Comparison of ENCODE assay signal across 8 cellular contexts in the genomic region with DNA sequence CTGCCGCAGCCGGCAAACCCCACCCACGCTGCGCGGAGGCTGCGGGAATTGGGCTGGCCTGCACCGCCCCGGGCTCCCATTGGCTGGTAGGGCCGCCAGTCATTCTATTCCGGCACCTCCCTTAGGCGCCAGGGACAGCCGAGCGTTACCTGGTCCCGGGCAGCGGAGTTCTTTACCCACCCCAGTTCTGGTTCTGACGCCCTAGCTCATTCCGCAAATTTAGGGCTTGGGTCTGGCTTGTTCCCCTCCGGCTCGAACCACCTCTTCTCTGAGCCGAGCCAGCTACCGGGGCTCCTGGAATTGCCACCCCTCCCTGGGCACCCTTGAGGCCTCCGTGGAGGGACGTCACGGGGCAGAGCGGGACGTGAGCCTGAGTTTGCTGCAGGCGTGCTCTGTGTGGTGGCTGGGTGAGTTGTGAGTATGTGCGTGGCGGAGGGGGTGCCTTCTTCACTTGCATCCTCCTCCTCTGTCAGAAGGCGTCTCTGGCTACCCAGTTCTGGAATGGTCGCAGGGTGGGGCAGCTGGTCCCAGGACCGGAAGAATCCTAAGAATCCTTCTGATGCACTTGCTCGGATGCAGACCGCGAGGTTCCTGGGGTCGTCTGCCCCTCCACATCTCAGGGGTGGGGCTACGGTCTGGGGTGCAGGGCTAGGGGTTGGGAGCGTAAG. TPM values are rescaled to one million over a fixed set of nuclear protein-coding genes. Genes with fewer than 3 reads are reported as not detected.
DNase-seq lines count a peak whose midpoint lies in the region; ATAC-seq and TF ChIP-seq lines count a peak whose summit lies in the region.

Gene PDZD7 (minus strand): TSS at position 2 of the 668 bp plus-strand sequence. CDS start 910 bp downstream, outside the sequence.
Gene SFXN3 (plus strand): TSS at position 107 of the 668 bp plus-strand sequence. CDS start 3,461 bp downstream, outside the sequence.

- H3K27ac Mint-ChIP-seq in activated CD4-positive, alpha-beta memory T cell treated with anti-CD3 and anti-CD28 coated beads for 36 hours = peak within 1 kb of the TSS; percentile 84

- H3K9me3 Mint-ChIP-seq in activated CD4-positive, alpha-beta memory T cell treated with anti-CD3 and anti-CD28 coated beads for 36 hours = no peaks in the 10 kb centered on the region

- H3K4me3 Mint-ChIP-seq in activated CD4-positive, alpha-beta memory T cell treated with anti-CD3 and anti-CD28 coated beads for 36 hours = peak within 1 kb of the TSS; percentile 79

- no peak for TF ChIP-seq CTCF in BE2C (IDR thresholded peaks at IDR 0.05; ENCODE audit: low read depth, low read length)
- TF ChIP-seq CTCF in lower leg skin (IDR thresholded peaks at IDR 0.05) = no peak

- H3K36me3 ChIP-seq in BE2C = no peaks in the 10 kb centered on the region

- H3K4me1 ChIP-seq in BE2C = peaks cover 22% of the 10 kb centered on the region

- no peaks in the 10 kb centered on the region for H3K9me3 ChIP-seq in BE2C

- CTCF ChIA-PET in activated CD4-positive, alpha-beta memory T cell treated with anti-CD3 and anti-CD28 coated beads for 36 hours (lab: Charles Lee) = interaction anchor here (0.6 to 28.4 kb wide), 16 partner anchors 11 to 752 kb away, joined by 3 to 559 read pairs (median 4); partner anchors contain the start of genes KAZALD1, LZTS2 and NPM3

- intact Hi-C loops in activated CD4-positive, alpha-beta memory T cell treated with anti-CD3 and anti-CD28 coated beads for 36 hours (cut with micrococcal nuclease) = loop anchor here (2.0 to 5.0 kb wide), 2 partner anchors 18 to 119 kb away; partner anchors contain the start of gene SLF2
- intact Hi-C loops in lower leg skin (cut with DNase I; ENCODE audit: low total_unique reads) = no loop called here

- TF ChIP-seq POLR2A in lower leg skin (IDR thresholded peaks at IDR 0.05) = no peak

- WGBS in lower leg skin, 2 donors = 0 to 1% methylated on average over 31 to 38 of the region's 38 CpGs

- peaks cover 17% of the 10 kb centered on the region for H3K4me1 Mint-ChIP-seq in activated CD4-positive, alpha-beta memory T cell treated with anti-CD3 and anti-CD28 coated beads for 36 hours (ENCODE audit: low read depth)

- peak; percentile 94 for ATAC-seq in GM19351 (IDR thresholded peaks at IDR 0.05; ENCODE audit: unreplicated experiment)
- peak; percentile 89 for ATAC-seq in HG03460 (IDR thresholded peaks at IDR 0.05; ENCODE audit: unreplicated experiment)

- POLR2A ChIA-PET in activated CD4-positive, alpha-beta memory T cell treated with anti-CD3 and anti-CD28 coated beads for 36 hours (lab: Charles Lee) = interaction anchor here (0.9 to 3.0 kb wide), 9 partner anchors 11 to 45 kb away, joined by 3 to 14 read pairs (median 5); partner anchors contain the start of genes KAZALD1 and LZTS2

- H3K36me3 Mint-ChIP-seq in activated CD4-positive, alpha-beta memory T cell treated with anti-CD3 and anti-CD28 coated beads for 36 hours = peaks cover 6% of the 10 kb centered on the region

- H3K27me3 Mint-ChIP-seq in activated CD4-positive, alpha-beta memory T cell treated with anti-CD3 and anti-CD28 coated beads for 36 hours = no peaks in the 10 kb centered on the region

- DNase-seq in BE2C (peak; percentile 95), NCI-H69 (lab: John Stamatoyannopoulos, UW) (peak; percentile 92), dermis blood vessel endothelial cell (peak; percentile 95), lower leg skin (ENCODE audit: low spot score in 2 of 2) (peak; percentile 94 to 99)
- peak; percentile 98 for DNase-seq in activated CD4-positive, alpha-beta memory T cell treated with anti-CD3 and anti-CD28 coated beads for 36 hours
- peak; percentile 95 to 99 for DNase-seq in stimulated activated CD4-positive, alpha-beta T cell treated with anti-CD3 and anti-CD28 coated beads, Interleukin-4, amount 100 ng/mL, for 4 hours

- H3K4me3 ChIP-seq in BE2C (ENCODE audit: low read depth, low read length) (peak within 1 kb of the TSS; percentile 80), lower leg skin (ENCODE audit: low read depth, poor library complexity, severe bottlenecking) (peak within 1 kb of the TSS; percentile 81)

- H3K27me3 ChIP-seq in BE2C = no peaks in the 10 kb centered on the region

RNA-seq across cellular contexts. Expression of gene PDZD7, which starts in this region (rescaled TPM):
- 9.7 TPM for polyA plus RNA-seq in BE2C (2012; ENCODE audit: insufficient read depth, insufficient read length, low read depth)
- under 1 TPM; 0.31 to 0.93 TPM for total RNA-seq in activated CD4-positive, alpha-beta memory T cell treated with anti-CD3 and anti-CD28 coated beads for 36 hours
- total RNA-seq in dermis blood vessel endothelial cell (0.34 and 0.88 TPM in 2 replicates), lower leg skin (1 to 10 TPM; 1.5 to 9.0 (median 3.5) TPM)

RNA-seq across cellular contexts. Expression of gene SFXN3, which starts in this region (rescaled TPM):
- 31.7 TPM for polyA plus RNA-seq in BE2C (2012; ENCODE audit: insufficient read depth, insufficient read length, low read depth)
- total RNA-seq in activated CD4-positive, alpha-beta memory T cell treated with anti-CD3 and anti-CD28 coated beads for 36 hours = 10 to 100 TPM; 40.4 to 41.9 TPM
- 64.4 and 68.9 TPM in 2 replicates for total RNA-seq in dermis blood vessel endothelial cell
- total RNA-seq in lower leg skin = 100 to 1,000 TPM in 1 of 4 donors, 10 to 100 TPM in 3; 55.5 to 127 (median 79.6) TPM

Comparison
In these comparisons a context has a peak if more than half of its experiments do, and no peak if none do; other contexts are left out.
1. Peak in every context shown above with its lines: DNase-seq, ATAC-seq and H3K4me3 ChIP-seq.